ENCODE assay signal across 17 cellular contexts in the genomic region with DNA sequence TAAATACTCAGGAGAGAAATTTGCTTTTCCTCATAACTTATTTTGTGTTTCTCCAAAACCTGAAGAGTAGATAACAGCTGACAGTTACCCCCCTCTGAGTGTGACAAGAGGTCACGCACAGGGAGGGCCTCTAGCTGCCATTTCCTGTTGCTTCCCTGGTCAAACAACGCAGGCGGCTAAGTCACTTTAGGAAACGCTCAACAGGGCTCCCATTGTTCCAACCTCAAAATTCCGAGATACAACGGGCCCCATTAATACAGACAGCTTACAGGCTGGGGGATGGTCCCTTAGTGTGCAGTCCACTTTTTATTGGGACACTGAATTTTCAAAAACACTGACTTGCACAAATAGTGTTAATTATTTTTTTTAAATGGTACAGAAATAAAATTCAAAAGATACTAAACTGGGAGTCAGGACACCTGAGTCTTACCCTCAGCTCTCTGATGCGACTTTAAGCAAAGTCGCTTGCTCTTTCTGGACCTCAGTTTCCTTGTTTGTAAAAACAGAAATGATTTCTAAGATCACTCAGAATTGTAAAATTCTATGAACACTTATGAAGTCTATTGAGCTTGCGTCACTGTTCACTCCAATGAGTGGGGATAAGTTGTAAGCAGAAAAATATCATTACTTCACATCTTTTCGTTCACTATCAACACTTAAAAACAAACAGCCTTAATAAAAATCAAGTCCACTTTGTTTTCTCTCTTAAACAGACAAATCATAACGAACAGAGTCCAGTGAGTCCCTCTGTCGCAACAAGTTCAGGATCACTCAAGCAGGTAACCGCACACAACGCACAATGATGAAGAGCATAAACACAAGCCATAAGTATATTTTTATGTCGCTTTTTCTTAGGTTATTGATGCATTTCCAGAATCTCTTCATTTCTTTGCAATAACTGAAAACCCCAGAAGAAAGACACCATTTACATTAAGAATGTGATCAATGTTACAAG. TPM values are rescaled to one million over a fixed set of nuclear protein-coding genes. Genes with fewer than 3 reads are reported as not detected.
DNase-seq lines count a peak whose midpoint lies in the region; ATAC-seq, FAIRE-seq and TF ChIP-seq lines count a peak whose summit lies in the region.
"Had no signal": no experiment of that assay in that cellular context is flagged by ENCODE, and none has a peak within 500 bp of the region (broad histone marks: within the 10 kb centered on the region; RNA-seq: fewer than 3 reads in every experiment).

No MANE protein-coding gene starts in this region.

- H3K36me3 ChIP-seq in GM23338 (ENCODE audit: insufficient read depth), result peaks cover 4% of the 10 kb centered on the region; the same call in 1 of the 2 replicates
- H3K36me3 ChIP-seq: breast epithelium had no signal

- H3K27ac Mint-ChIP-seq in GM23338 (peak overlapping the region; percentile 86), neural crest cell (ENCODE audit: unreplicated experiment) (peak overlapping the region; percentile 96)
- H3K27ac Mint-ChIP-seq in activated T-cell treated with anti-CD3 and anti-CD28 coated beads, Interleukin-2, amount 50 U/mL, for 24 hours, result no peak overlapping the region
- H3K27ac Mint-ChIP-seq: B cell; stimulated activated naive B cell treated with anti-CD40 and anti-IgM and Interleukin-4, amounts not matched to agents 10 μg/mL and 1 μg/mL and 100 μg/mL, for 72 hours had no signal

- H3K36me3 Mint-ChIP-seq in GM23338 (ENCODE audit: low read depth) (peaks cover 27% of the 10 kb centered on the region), neural crest cell (ENCODE audit: low read depth) (peaks cover 14% of the 10 kb centered on the region)
- peaks cover 51% of the 10 kb centered on the region for H3K36me3 Mint-ChIP-seq in activated T-cell treated with anti-CD3 and anti-CD28 coated beads, Interleukin-2, amount 50 U/mL, for 24 hours (ENCODE audit: low read depth)

- TF ChIP-seq CTCF in GM23338 (conservative IDR thresholded peaks at IDR 0.05; ENCODE audit: low read depth in 2 of 2) (no peak), neural crest cell (conservative IDR thresholded peaks at IDR 0.05) (no peak)

- H3K27me3 Mint-ChIP-seq in GM23338 (ENCODE audit: insufficient read depth, low read depth, poor library complexity) (peaks cover 2% of the 10 kb centered on the region), neural crest cell (ENCODE audit: low read depth) (no peaks in the 10 kb centered on the region)
- H3K27me3 Mint-ChIP-seq in activated T-cell treated with anti-CD3 and anti-CD28 coated beads, Interleukin-2, amount 50 U/mL, for 24 hours, result no peaks in the 10 kb centered on the region
- H3K27me3 Mint-ChIP-seq: B cell; stimulated activated naive B cell treated with anti-CD40 and anti-IgM and Interleukin-4, amounts not matched to agents 10 μg/mL and 1 μg/mL and 100 μg/mL, for 72 hours had no signal

- H3K4me1 ChIP-seq in GM23338 (ENCODE audit: insufficient read depth), result peaks cover 48% of the 10 kb centered on the region
- H3K4me1 ChIP-seq: breast epithelium had no signal

- in situ Hi-C loops in SK-MEL-5 (cut with HindIII; ENCODE audit: low pct_unique_long_range_greater_than_20kb, low sequenced_read_pairs), result no loop called here

- H3K4me3 ChIP-seq in GM23338, result peak overlapping the region; percentile 20; the same call in 1 of the 2 replicates
- H3K4me3 ChIP-seq: breast epithelium had no signal

- ATAC-seq in GM23338 (peak; percentile 95), GM21381 (IDR thresholded peaks at IDR 0.05; ENCODE audit: unreplicated experiment) (no peak), GM19351 (IDR thresholded peaks at IDR 0.05; ENCODE audit: unreplicated experiment) (no peak)
- ATAC-seq: stimulated activated naive B cell treated with anti-CD40 and anti-IgM and Interleukin-4, amounts not matched to agents 10 μg/mL and 1 μg/mL and 100 μg/mL, for 72 hours had no signal

- FAIRE-seq in frontal cortex (lab: Jason Lieb, UNC), result no peak

- H3K4me3 Mint-ChIP-seq in GM23338, result 0 out of 3 replicates have a peak overlapping the region, but pooled peaks have one; percentile 12
- peak overlapping the region; percentile 78 for H3K4me3 Mint-ChIP-seq in neural crest cell
- no peak overlapping the region for H3K4me3 Mint-ChIP-seq in activated T-cell treated with anti-CD3 and anti-CD28 coated beads, Interleukin-2, amount 50 U/mL, for 24 hours
- H3K4me3 Mint-ChIP-seq: B cell; stimulated activated naive B cell treated with anti-CD40 and anti-IgM and Interleukin-4, amounts not matched to agents 10 μg/mL and 1 μg/mL and 100 μg/mL, for 72 hours had no signal

- no peaks in the 10 kb centered on the region for H3K9me3 Mint-ChIP-seq in GM23338
- H3K9me3 Mint-ChIP-seq in neural crest cell, result no peaks in the 10 kb centered on the region
- H3K9me3 Mint-ChIP-seq in activated T-cell treated with anti-CD3 and anti-CD28 coated beads, Interleukin-2, amount 50 U/mL, for 24 hours, result no peaks in the 10 kb centered on the region
- H3K9me3 Mint-ChIP-seq: stimulated activated naive B cell treated with anti-CD40 and anti-IgM and Interleukin-4, amounts not matched to agents 10 μg/mL and 1 μg/mL and 100 μg/mL, for 72 hours had no signal

- DNase-seq in GM23338 (ENCODE audit: low spot score) (peak; percentile 87), SK-MEL-5 (ENCODE audit: low read depth, low spot score) (peak; percentile 98), frontal cortex (ENCODE audit: low spot score in 2 of 2) (peak; percentile 44), neural crest cell (ENCODE audit: low read depth, low spot score) (peak; percentile 33)
- DNase-seq in activated T-cell treated with anti-CD3 and anti-CD28 coated beads, Interleukin-2, amount 50 U/mL, for 24 hours, result no peak
- no peak for DNase-seq in stimulated activated naive CD4-positive, alpha-beta T cell treated with Interleukin-2 at 50 U/mL for 16 hours (lab: John Stamatoyannopoulos, UW)
- DNase-seq: activated T-cell treated with anti-CD3 and anti-CD28 coated beads, Interleukin-2, amount 50 U/mL, for 48 hours; left cardiac atrium; NCI-H1048; NCI-H524; SHP77 treated with DMSO at 0.1 percent for 48 hours; stimulated activated CD4-positive, alpha-beta T cell treated with anti-CD3 and anti-CD28 coated beads, Interleukin-1b, Interleukin-23, amount 100 ng/mL, for 48 hours; stimulated activated naive B cell treated with anti-CD40 and anti-IgM and Interleukin-4, amounts not matched to agents 10 μg/mL and 1 μg/mL and 100 μg/mL, for 72 hours had no signal

- H4K20me1 ChIP-seq in GM23338 (replicated peaks; ENCODE audit: insufficient read depth), result no peaks in the 10 kb centered on the region

- H3K79me2 ChIP-seq in GM23338 (replicated peaks; ENCODE audit: insufficient read depth), result no peaks in the 10 kb centered on the region

- H3K4me1 Mint-ChIP-seq in GM23338 (peaks cover 35% of the 10 kb centered on the region), neural crest cell (peaks cover 43% of the 10 kb centered on the region)
- H3K4me1 Mint-ChIP-seq in activated T-cell treated with anti-CD3 and anti-CD28 coated beads, Interleukin-2, amount 50 U/mL, for 24 hours (ENCODE audit: low read depth), result no peaks in the 10 kb centered on the region

- H2AFZ ChIP-seq in GM23338, result no peak overlapping the region

- no peaks in the 10 kb centered on the region for H3K27me3 ChIP-seq in GM23338 (ENCODE audit: insufficient read depth)
- H3K27me3 ChIP-seq: breast epithelium had no signal

- H3F3A ChIP-seq in GM23338 (replicated peaks; ENCODE audit: low read depth), result no peaks in the 10 kb centered on the region

- peak overlapping the region; percentile 44 for H3K4me2 ChIP-seq in GM23338

- no peaks in the 10 kb centered on the region for H3K9me2 ChIP-seq in GM23338 (ENCODE audit: insufficient read depth)

- H3K27ac ChIP-seq in GM23338 (ENCODE audit: low read depth), result peak overlapping the region; percentile 46
- H3K27ac ChIP-seq: breast epithelium had no signal

TF ChIP-seq in GM23338, 12 proteins besides CTCF, POLR2A, EP300 and RAD21 (continues in another document):
- no peak for TF ChIP-seq JUNB (IDR thresholded peaks at IDR 0.05; ENCODE audit: unreplicated experiment)
- TF ChIP-seq, protein P1, sequence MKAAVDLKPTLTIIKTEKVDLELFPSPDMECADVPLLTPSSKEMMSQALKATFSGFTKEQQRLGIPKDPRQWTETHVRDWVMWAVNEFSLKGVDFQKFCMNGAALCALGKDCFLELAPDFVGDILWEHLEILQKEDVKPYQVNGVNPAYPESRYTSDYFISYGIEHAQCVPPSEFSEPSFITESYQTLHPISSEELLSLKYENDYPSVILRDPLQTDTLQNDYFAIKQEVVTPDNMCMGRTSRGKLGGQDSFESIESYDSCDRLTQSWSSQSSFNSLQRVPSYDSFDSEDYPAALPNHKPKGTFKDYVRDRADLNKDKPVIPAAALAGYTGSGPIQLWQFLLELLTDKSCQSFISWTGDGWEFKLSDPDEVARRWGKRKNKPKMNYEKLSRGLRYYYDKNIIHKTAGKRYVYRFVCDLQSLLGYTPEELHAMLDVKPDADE (IDR thresholded peaks at IDR 0.05), result peak; percentile 70

RNA-seq across cellular contexts. Expression of a gene that starts 13.5 kb away (rescaled TPM):
- 14.8 and 19.4 TPM in 2 replicates for total RNA-seq in GM23338 (2014; rRNA removed; shearing (Covaris generic))
- 22.3 and 23.5 TPM in 2 replicates for polyA plus RNA-seq in GM23338 (2016; fragmentation: Nextera tagmentation; extraction: Ambion mirVana)
- total RNA-seq in SK-MEL-5 (2014; rRNA removed; shearing (Covaris generic)), result 30.0 and 35.7 TPM in 2 replicates
- 18.6 and 28.8 TPM in 2 replicates for polyA plus RNA-seq in SK-MEL-5 (2015; cell fraction: cytosol; rRNA removed)
- polyA plus RNA-seq in SK-MEL-5 (2015; cell fraction: nucleus; rRNA removed), result 10.3 and 14.4 TPM in 2 replicates
- total RNA-seq in frontal cortex (82.3 TPM), neural crest cell (35.3 and 39.6 TPM in 2 replicates)

RNA-seq across cellular contexts. Expression of a gene that starts 13.6 kb away (rescaled TPM):
- total RNA-seq in GM23338 (2014; rRNA removed; shearing (Covaris generic)), result 2.1 and 2.5 TPM in 2 replicates
- 2.8 and 3.9 TPM in 2 replicates for polyA plus RNA-seq in GM23338 (2016; fragmentation: Nextera tagmentation; extraction: Ambion mirVana)
- total RNA-seq in SK-MEL-5 (2014; rRNA removed; shearing (Covaris generic)), result 8.6 and 9.9 TPM in 2 replicates
- 6.3 and 9.5 TPM in 2 replicates for polyA plus RNA-seq in SK-MEL-5 (2015; cell fraction: cytosol; rRNA removed)
- polyA plus RNA-seq in SK-MEL-5 (2015; cell fraction: nucleus; rRNA removed), result 3.6 and 5.3 TPM in 2 replicates
- total RNA-seq in frontal cortex, result 9.0 TPM
- 8.8 and 9.6 TPM in 2 replicates for total RNA-seq in neural crest cell

RNA-seq across cellular contexts. Expression of a gene that starts 19.6 kb away (rescaled TPM):
- 50.8 and 55.1 TPM in 2 replicates for total RNA-seq in GM23338 (2014; rRNA removed; shearing (Covaris generic))
- polyA plus RNA-seq in GM23338 (2016; fragmentation: Nextera tagmentation; extraction: Ambion mirVana), result 30.2 and 30.3 TPM in 2 replicates
- total RNA-seq in SK-MEL-5 (2014; rRNA removed; shearing (Covaris generic)), result 27.1 and 38.3 TPM in 2 replicates
- polyA plus RNA-seq in SK-MEL-5 (2015; cell fraction: cytosol; rRNA removed), result 41.4 and 41.7 TPM in 2 replicates
- polyA plus RNA-seq in SK-MEL-5 (2015; cell fraction: nucleus; rRNA removed), result 9.6 and 13.6 TPM in 2 replicates
- total RNA-seq in frontal cortex (44.0 TPM), neural crest cell (74.8 and 75.5 TPM in 2 replicates)

Comparison
In these comparisons a context has a peak if more than half of its experiments do, and no peak if none do; other contexts are left out.
1. DNase-seq: peak in GM23338 (single experiment), SK-MEL-5 (single experiment), frontal cortex (2 of 2) and neural crest cell (single experiment); none in activated T-cell treated with anti-CD3 and anti-CD28 coated beads, Interleukin-2, amount 50 U/mL, for 24 hours (single experiment) and stimulated activated naive CD4-positive, alpha-beta T cell treated with Interleukin-2 at 50 U/mL for 16 hours (single experiment).